10 cellular contexts compared by ENCODE assay signal in genomic region chr18:8801263-8801901, GRCh38.
DNase-seq lines count a peak whose midpoint lies in the region; ATAC-seq and TF ChIP-seq lines count a peak whose summit lies in the region.
"Had no signal": no experiment of that assay in that cellular context is flagged by ENCODE, and none has a peak within 500 bp of the region (broad histone marks: within the 10 kb centered on the region; RNA-seq: fewer than 3 reads in every experiment).

No MANE protein-coding gene starts in this region.

- H3K27me3 ChIP-seq in esophagus muscularis mucosa: no peaks in the 10 kb centered on the region
- H3K27me3 ChIP-seq: uterus had no signal

- no peak overlapping the region for H3K4me3 Mint-ChIP-seq in osteocyte (ENCODE audit: unreplicated experiment)

- intact Hi-C loops in esophagus muscularis mucosa (cut with DNase I): loop anchor here (10.0 kb wide), 1 partner anchor 153 kb away; no protein-coding TSS in a partner anchor

- H3K36me3 Mint-ChIP-seq in osteocyte (ENCODE audit: unreplicated experiment): peaks cover 18% of the 10 kb centered on the region

- H3K4me1 Mint-ChIP-seq in osteocyte (ENCODE audit: unreplicated experiment): peaks cover 63% of the 10 kb centered on the region

- peaks cover 0 to 13% (median 0%) of the 10 kb centered on the region in 4 donors for H3K36me3 ChIP-seq in esophagus muscularis mucosa
- H3K36me3 ChIP-seq: uterus had no signal

- WGBS in esophagus muscularis mucosa: 72% methylated on average over 9 of the region's 9 CpGs

- H3K4me1 ChIP-seq in esophagus muscularis mucosa: peaks cover 6 to 65% (median 54%) of the 10 kb centered on the region in 4 donors
- H3K4me1 ChIP-seq: uterus had no signal

- no peak for TF ChIP-seq EP300 in esophagus muscularis mucosa (IDR thresholded peaks at IDR 0.05)

- TF ChIP-seq POLR2A in esophagus muscularis mucosa (IDR thresholded peaks at IDR 0.05; ENCODE audit: low read depth) (no peak), GM18505 (IDR thresholded peaks at IDR 0.05; ENCODE audit: borderline replicate concordance, extremely low read depth, insufficient read depth, insufficient read length) (no peak)

- DNase-seq in ELR (ENCODE audit: low read depth): peak; percentile 95
- peak; percentile 83 for DNase-seq in RPMI7951 (ENCODE audit: low read depth)
- no peak for DNase-seq in esophagus muscularis mucosa (ENCODE audit: extremely low spot score)
- no peak for DNase-seq in osteocyte (ENCODE audit: extremely low spot score, unreplicated experiment)
- DNase-seq in mucosa of gallbladder (ENCODE audit: low spot score): no peak
- no peak for DNase-seq in C1 segment of cervical spinal cord (lab: John Stamatoyannopoulos, UW)
- DNase-seq in retina: no peak
- DNase-seq: activated gamma-delta T cell treated with Interleukin-2 at 50 U/mL for 16 hours, uterus had no signal

- no peaks in the 10 kb centered on the region for H3K27me3 Mint-ChIP-seq in osteocyte (ENCODE audit: unreplicated experiment)

- peak overlapping the region; percentile 84 to 93 (median 89) for H3K27ac ChIP-seq in esophagus muscularis mucosa (replicated peaks in 1 of 4)

- no peak overlapping the region for H3K4me3 ChIP-seq in esophagus muscularis mucosa
- H3K4me3 ChIP-seq: uterus had no signal

- no peaks in the 10 kb centered on the region for H3K9me3 ChIP-seq in esophagus muscularis mucosa
- H3K9me3 ChIP-seq: uterus had no signal

- TF ChIP-seq CTCF in esophagus muscularis mucosa (IDR thresholded peaks at IDR 0.05): no peak
- no peak for TF ChIP-seq CTCF in osteocyte (IDR thresholded peaks at IDR 0.05)

- peak overlapping the region; percentile 95 for H3K27ac Mint-ChIP-seq in osteocyte (ENCODE audit: unreplicated experiment)

- no peaks in the 10 kb centered on the region for H3K9me3 Mint-ChIP-seq in osteocyte (ENCODE audit: unreplicated experiment)

- no peak for ATAC-seq in GM18505 (IDR thresholded peaks at IDR 0.05; ENCODE audit: unreplicated experiment)

Comparison
In these comparisons a context has a peak if more than half of its experiments do, and no peak if none do; other contexts are left out.
1. DNase-seq: peak in ELR (single experiment) and RPMI7951 (single experiment); none in esophagus muscularis mucosa (single experiment), osteocyte (single experiment), mucosa of gallbladder (single experiment), C1 segment of cervical spinal cord (0 of 14) and retina (single experiment).